Comparison of ENCODE assay signal across 16 cellular contexts in genomic region chr10:130743751-130744191, GRCh38.
"Had no signal": no experiment of that assay in that cellular context is flagged by ENCODE, and none has a peak within 500 bp of the region (broad histone marks: within the 10 kb centered on the region; RNA-seq: fewer than 3 reads in every experiment).

No MANE protein-coding gene starts in this region.

- H3K27ac ChIP-seq: epithelial cell of prostate, esophagus muscularis mucosa, gastrocnemius medialis, right atrium auricular region, thoracic aorta, transverse colon had no signal

- H3K36me3 Mint-ChIP-seq: naive thymus-derived CD8-positive, alpha-beta T cell; stimulated activated memory B cell treated with anti-CD40 and anti-IgM and Interleukin-4, amounts not matched to agents 10 μg/mL and 1 μg/mL and 100 μg/mL, for 72 hours had no signal

- H3K9me3 Mint-ChIP-seq: naive thymus-derived CD8-positive, alpha-beta T cell; stimulated activated memory B cell treated with anti-CD40 and anti-IgM and Interleukin-4, amounts not matched to agents 10 μg/mL and 1 μg/mL and 100 μg/mL, for 72 hours; stimulated activated naive CD8-positive, alpha-beta T cell treated with anti-CD3 and anti-CD28 coated beads, Interleukin-15, amount 100 ng/mL, for 72 hours had no signal

- H3K27me3 Mint-ChIP-seq: stimulated activated memory B cell treated with anti-CD40 and anti-IgM and Interleukin-4, amounts not matched to agents 10 μg/mL and 1 μg/mL and 100 μg/mL, for 72 hours had no signal

- H3K4me3 ChIP-seq: esophagus muscularis mucosa, gastrocnemius medialis, mucosa of descending colon, right atrium auricular region, smooth muscle cell, thoracic aorta, transverse colon had no signal

- DNase-seq: central memory CD4-positive, alpha-beta T cell; effector memory CD4-positive, alpha-beta T cell; gastrocnemius medialis; left cardiac atrium; left ventricle myocardium superior; mucosa of descending colon; naive thymus-derived CD8-positive, alpha-beta T cell; stimulated activated CD4-positive, alpha-beta T cell treated with anti-CD3 and anti-CD28 coated beads, Interleukin-4, amount 100 ng/mL, for 1 hour; stimulated activated naive CD8-positive, alpha-beta T cell treated with anti-CD3 and anti-CD28 coated beads, Interleukin-15, amount 100 ng/mL, for 72 hours; transverse colon had no signal

- H3K4me3 Mint-ChIP-seq: naive thymus-derived CD8-positive, alpha-beta T cell; stimulated activated memory B cell treated with anti-CD40 and anti-IgM and Interleukin-4, amounts not matched to agents 10 μg/mL and 1 μg/mL and 100 μg/mL, for 72 hours; stimulated activated naive CD8-positive, alpha-beta T cell treated with anti-CD3 and anti-CD28 coated beads, Interleukin-15, amount 100 ng/mL, for 72 hours had no signal

- H3K4me1 Mint-ChIP-seq: naive thymus-derived CD8-positive, alpha-beta T cell; stimulated activated memory B cell treated with anti-CD40 and anti-IgM and Interleukin-4, amounts not matched to agents 10 μg/mL and 1 μg/mL and 100 μg/mL, for 72 hours; stimulated activated naive CD8-positive, alpha-beta T cell treated with anti-CD3 and anti-CD28 coated beads, Interleukin-15, amount 100 ng/mL, for 72 hours had no signal

- H3K27ac Mint-ChIP-seq: naive thymus-derived CD8-positive, alpha-beta T cell; stimulated activated memory B cell treated with anti-CD40 and anti-IgM and Interleukin-4, amounts not matched to agents 10 μg/mL and 1 μg/mL and 100 μg/mL, for 72 hours; stimulated activated naive CD8-positive, alpha-beta T cell treated with anti-CD3 and anti-CD28 coated beads, Interleukin-15, amount 100 ng/mL, for 72 hours had no signal
